In the genomic region with DNA sequence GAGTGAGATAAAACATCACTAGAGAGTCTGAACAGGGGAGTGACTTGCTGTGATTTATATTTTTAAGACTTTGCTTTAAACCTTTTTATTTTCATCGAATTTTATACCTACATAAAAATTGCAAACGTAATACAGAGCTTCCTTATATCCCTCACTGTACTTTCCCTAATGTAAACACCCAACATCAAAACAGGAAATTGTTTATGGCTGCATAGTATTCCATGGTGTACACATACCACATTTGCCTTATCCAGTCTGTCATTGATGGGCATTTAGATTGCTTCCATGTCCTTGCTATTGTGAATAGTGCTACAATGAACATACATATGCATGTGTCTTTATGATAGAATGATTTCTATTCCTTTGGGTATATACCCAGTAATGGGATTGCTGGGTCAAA, we compare ENCODE assay signal across 1 cellular context.
TF ChIP-seq lines count a peak whose summit lies in the region.

No MANE protein-coding gene starts in this region.

TF ChIP-seq in GM12878, 131 proteins besides CTCF, POLR2A, EP300 and RAD21:
- TF ChIP-seq KAT2A (conservative IDR thresholded peaks at IDR 0.05; ENCODE audit: control insufficient read depth, low read depth, low read length) (no peak), RELA (IDR thresholded peaks at IDR 0.05; ENCODE audit: borderline replicate concordance, partially characterized antibody) (no peak), TCF7 (IDR thresholded peaks at IDR 0.05; ENCODE audit: borderline replicate concordance) (no peak), CREM (IDR thresholded peaks at IDR 0.05; ENCODE audit: low read depth) (no peak), IKZF1 (conservative IDR thresholded peaks at IDR 0.05) (no peak), ZNF384 (IDR thresholded peaks at IDR 0.05; ENCODE audit: borderline replicate concordance, low read depth, low read length) (no peak), ZNF207 (IDR thresholded peaks at IDR 0.05; ENCODE audit: borderline replicate concordance) (no peak), MEF2B (IDR thresholded peaks at IDR 0.05; ENCODE audit: partially characterized antibody, poor library complexity, severe bottlenecking) (no peak), NFXL1 (IDR thresholded peaks at IDR 0.05; ENCODE audit: borderline replicate concordance) (no peak), BRCA1 (IDR thresholded peaks at IDR 0.05; ENCODE audit: low read depth, low read length) (no peak), ZSCAN29 (IDR thresholded peaks at IDR 0.05) (no peak), NFYA (IDR thresholded peaks at IDR 0.05; ENCODE audit: borderline replicate concordance, low read depth, low read length) (no peak)
- TF ChIP-seq, protein P1, sequence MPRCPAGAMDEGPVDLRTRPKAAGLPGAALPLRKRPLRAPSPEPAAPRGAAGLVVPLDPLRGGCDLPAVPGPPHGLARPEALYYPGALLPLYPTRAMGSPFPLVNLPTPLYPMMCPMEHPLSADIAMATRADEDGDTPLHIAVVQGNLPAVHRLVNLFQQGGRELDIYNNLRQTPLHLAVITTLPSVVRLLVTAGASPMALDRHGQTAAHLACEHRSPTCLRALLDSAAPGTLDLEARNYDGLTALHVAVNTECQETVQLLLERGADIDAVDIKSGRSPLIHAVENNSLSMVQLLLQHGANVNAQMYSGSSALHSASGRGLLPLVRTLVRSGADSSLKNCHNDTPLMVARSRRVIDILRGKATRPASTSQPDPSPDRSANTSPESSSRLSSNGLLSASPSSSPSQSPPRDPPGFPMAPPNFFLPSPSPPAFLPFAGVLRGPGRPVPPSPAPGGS (IDR thresholded peaks at IDR 0.05; ENCODE audit: borderline replicate concordance, insufficient read depth, low read depth, low read length, poor library complexity, severe bottlenecking), result no peak
- TF ChIP-seq, protein P2, sequence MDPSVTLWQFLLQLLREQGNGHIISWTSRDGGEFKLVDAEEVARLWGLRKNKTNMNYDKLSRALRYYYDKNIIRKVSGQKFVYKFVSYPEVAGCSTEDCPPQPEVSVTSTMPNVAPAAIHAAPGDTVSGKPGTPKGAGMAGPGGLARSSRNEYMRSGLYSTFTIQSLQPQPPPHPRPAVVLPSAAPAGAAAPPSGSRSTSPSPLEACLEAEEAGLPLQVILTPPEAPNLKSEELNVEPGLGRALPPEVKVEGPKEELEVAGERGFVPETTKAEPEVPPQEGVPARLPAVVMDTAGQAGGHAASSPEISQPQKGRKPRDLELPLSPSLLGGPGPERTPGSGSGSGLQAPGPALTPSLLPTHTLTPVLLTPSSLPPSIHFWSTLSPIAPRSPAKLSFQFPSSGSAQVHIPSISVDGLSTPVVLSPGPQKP (IDR thresholded peaks at IDR 0.05; ENCODE audit: low read depth, low read length), result no peak
- TF ChIP-seq, protein P3, sequence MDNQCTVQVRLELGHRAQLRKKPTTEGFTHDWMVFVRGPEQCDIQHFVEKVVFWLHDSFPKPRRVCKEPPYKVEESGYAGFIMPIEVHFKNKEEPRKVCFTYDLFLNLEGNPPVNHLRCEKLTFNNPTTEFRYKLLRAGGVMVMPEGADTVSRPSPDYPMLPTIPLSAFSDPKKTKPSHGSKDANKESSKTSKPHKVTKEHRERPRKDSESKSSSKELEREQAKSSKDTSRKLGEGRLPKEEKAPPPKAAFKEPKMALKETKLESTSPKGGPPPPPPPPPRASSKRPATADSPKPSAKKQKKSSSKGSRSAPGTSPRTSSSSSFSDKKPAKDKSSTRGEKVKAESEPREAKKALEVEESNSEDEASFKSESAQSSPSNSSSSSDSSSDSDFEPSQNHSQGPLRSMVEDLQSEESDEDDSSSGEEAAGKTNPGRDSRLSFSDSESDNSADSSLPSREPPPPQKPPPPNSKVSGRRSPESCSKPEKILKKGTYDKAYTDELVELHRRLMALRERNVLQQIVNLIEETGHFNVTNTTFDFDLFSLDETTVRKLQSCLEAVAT (IDR thresholded peaks at IDR 0.05), result no peak
